36 cellular contexts compared by ENCODE assay signal in genomic region chr12:38538319-38538718, GRCh38.
"Had no signal": no experiment of that assay in that cellular context is flagged by ENCODE, and none has a peak within 500 bp of the region (broad histone marks: within the 10 kb centered on the region; RNA-seq: fewer than 3 reads in every experiment).

No MANE protein-coding gene starts in this region.

- H3K27me3 ChIP-seq: brain microvascular endothelial cell, cardiac muscle cell had no signal

- ATAC-seq: activated CD8-positive, alpha-beta memory T cell treated with anti-CD3 and anti-CD28 coated beads, Interleukin-2, amount 10 ng/mL, durations not matched to agents 7 days and 5 days had no signal

- H3K27ac ChIP-seq: brain microvascular endothelial cell, cardiac muscle cell, PC-9, WERI-Rb-1 had no signal

- H3K4me3 ChIP-seq: cardiac muscle cell, PC-9 had no signal

- H2AFZ ChIP-seq: PC-9 had no signal

- H3K36me3 ChIP-seq: brain microvascular endothelial cell, cardiac muscle cell, WERI-Rb-1 had no signal

- H3K4me2 ChIP-seq: PC-9 had no signal

- DNase-seq: activated CD4-positive, alpha-beta memory T cell treated with anti-CD3 and anti-CD28 coated beads, Interleukin-2, amount 10 ng/mL, durations not matched to agents 7 days and 5 days; activated CD4-positive, alpha-beta T cell treated with anti-CD3 and anti-CD28 coated beads for 1 hour; activated CD4-positive, alpha-beta T cell treated with anti-CD3 and anti-CD28 coated beads for 48 hours; activated CD4-positive, CD25-positive, alpha-beta regulatory T cell; activated CD8-positive, alpha-beta memory T cell treated with anti-CD3 and anti-CD28 coated beads for 24 hours; activated CD8-positive, alpha-beta memory T cell treated with anti-CD3 and anti-CD28 coated beads, Interleukin-2, amount 10 ng/mL, durations not matched to agents 7 days and 5 days; activated CD8-positive, alpha-beta memory T cell treated with anti-CD3 and anti-CD28 coated beads, Interleukin-2, amount 50 U/mL, for 48 hours; activated effector memory CD4-positive, alpha-beta T cell treated with Interleukin-2 at 50 U/mL for 16 hours; activated naive CD4-positive, alpha-beta T cell; activated naive CD4-positive, alpha-beta T cell treated with anti-CD3 and anti-CD28 coated beads, Interleukin-2, amount 50 U/mL, for 16 hours; activated naive CD8-positive, alpha-beta T cell treated with anti-CD3 and anti-CD28 coated beads for 36 hours; activated T-cell treated with anti-CD3 and anti-CD28 coated beads, Interleukin-2, amount 50 U/mL, for 48 hours; amniotic stem cell; aorta; brain microvascular endothelial cell; Kasumi-1; KG1; NCI-H1092 treated with DMSO at 0.1 percent for 48 hours; NCI-H1417 treated with DMSO at 0.1 percent for 48 hours; NCI-H187 treated with DMSO at 0.1 percent for 48 hours; NCI-H2081; NCI-H2171 treated with DMSO at 0.1 percent for 48 hours; NCI-H226; NCI-H446 treated with DMSO at 0.1 percent for 48 hours; NCI-H524; NCI-H69; NCI-H82; PC-9; Right ventricle myocardium superior; SW 1271; T-helper 1 cell; T-helper 2 cell; T-helper 9 cell; WERI-Rb-1 had no signal

- FAIRE-seq: RCC 7860 had no signal
